Comparison of ENCODE assay signal across 12 cellular contexts in genomic region chr3:72171461-72171860, GRCh38.
DNase-seq lines count a peak whose midpoint lies in the region; ATAC-seq and TF ChIP-seq lines count a peak whose summit lies in the region.
"Had no signal": no experiment of that assay in that cellular context is flagged by ENCODE, and none has a peak within 500 bp of the region (broad histone marks: within the 10 kb centered on the region; RNA-seq: fewer than 3 reads in every experiment).

No MANE protein-coding gene starts in this region.

- no peaks in the 10 kb centered on the region for H3K36me3 Mint-ChIP-seq in MCF 10A (ENCODE audit: insufficient read depth, unreplicated experiment)
- no peaks in the 10 kb centered on the region for H3K36me3 Mint-ChIP-seq in type B pancreatic cell
- no peaks in the 10 kb centered on the region for H3K36me3 Mint-ChIP-seq in natural killer cell
- H3K36me3 Mint-ChIP-seq: stimulated activated memory B cell treated with anti-CD40 and anti-IgM and Interleukin-4, amounts not matched to agents 10 μg/mL and 1 μg/mL and 100 μg/mL, for 72 hours had no signal

- no peaks in the 10 kb centered on the region for H3K79me2 ChIP-seq in mammary epithelial cell (ENCODE audit: insufficient read depth, low read length)

- DNase-seq in MCF 10A (ENCODE audit: unreplicated experiment) (peak; percentile 24), mammary epithelial cell (no peak), globus pallidus (ENCODE audit: low spot score) (peak; percentile 95), omental fat pad (ENCODE audit: low spot score) (no peak), vagina (ENCODE audit: extremely low spot score in 2 of 2) (no peak), type B pancreatic cell (ENCODE audit: extremely low spot score, unreplicated experiment) (no peak), natural killer cell (no peak)
- no peak for DNase-seq in activated T-cell treated with anti-CD3 and anti-CD28 coated beads, Interleukin-2, amount 50 U/mL, for 48 hours
- DNase-seq: KBM-7 had no signal

- TF ChIP-seq CTCF in MCF 10A (IDR thresholded peaks at IDR 0.05; ENCODE audit: unreplicated experiment) (no peak), mammary epithelial cell (conservative IDR thresholded peaks at IDR 0.05 in 1 of 2, IDR thresholded peaks at IDR 0.05 in 1 of 2; ENCODE audit: extremely low read depth in 1 of 2, insufficient read depth in 1 of 2, low read depth in 1 of 2, low read length in 2 of 2) (no peak), omental fat pad (IDR thresholded peaks at IDR 0.05) (no peak), vagina (IDR thresholded peaks at IDR 0.05) (no peak), type B pancreatic cell (conservative IDR thresholded peaks at IDR 0.05) (no peak), natural killer cell (IDR thresholded peaks at IDR 0.05) (no peak)

- in situ Hi-C loops in mammary epithelial cell (cut with MboI; ENCODE audit: low sequenced_read_pairs in 2 of 2), result no loop called here

- H3K27ac Mint-ChIP-seq in MCF 10A (ENCODE audit: low read depth, unreplicated experiment) (peak overlapping the region; percentile 14), type B pancreatic cell (no peak overlapping the region), natural killer cell (no peak overlapping the region)
- H3K27ac Mint-ChIP-seq: stimulated activated memory B cell treated with anti-CD40 and anti-IgM and Interleukin-4, amounts not matched to agents 10 μg/mL and 1 μg/mL and 100 μg/mL, for 72 hours had no signal

- 0% methylated on average over 1 of the region's 6 CpGs for WGBS in mammary epithelial cell (ENCODE audit: low coverage, missing lambda C conversion rate)

- H3K9me3 Mint-ChIP-seq in MCF 10A (ENCODE audit: unreplicated experiment), result no peaks in the 10 kb centered on the region
- peaks cover 12% of the 10 kb centered on the region for H3K9me3 Mint-ChIP-seq in type B pancreatic cell
- no peaks in the 10 kb centered on the region for H3K9me3 Mint-ChIP-seq in natural killer cell

- H3K4me1 ChIP-seq in mammary epithelial cell (ENCODE audit: insufficient read depth, low read length) (no peaks in the 10 kb centered on the region), vagina (peaks cover 50% of the 10 kb centered on the region)
- H3K4me1 ChIP-seq: A549 had no signal

- ATAC-seq in omental fat pad (ENCODE audit: low FRiP score) (peak; percentile 85), natural killer cell (no peak)
- ATAC-seq: A549; GM12878; stimulated activated memory B cell treated with anti-CD40 and anti-IgM and Interleukin-4, amounts not matched to agents 10 μg/mL and 1 μg/mL and 100 μg/mL, for 72 hours had no signal

- POLR2A ChIA-PET in MCF 10A (lab: Yijun Ruan, JAX), result interaction anchor here (0.6 to 1.7 kb wide), 2 partner anchors 9 to 272 kb away, joined by 5 to 9 read pairs; no protein-coding TSS in a partner anchor

- dilution Hi-C loops in mammary epithelial cell (cut with HindIII; ENCODE audit: low sequenced_read_pairs), result no loop called here

- BruUV-seq in MCF 10A (replicated peaks; lab: Mats Ljungman, UMichigan), result no TSS peak
- no TSS peak for BruUV-seq in mammary epithelial cell (replicated peaks; lab: Mats Ljungman, UMichigan)

- H3K27me3 Mint-ChIP-seq in MCF 10A (ENCODE audit: insufficient read depth, unreplicated experiment) (no peaks in the 10 kb centered on the region), type B pancreatic cell (peaks cover 4% of the 10 kb centered on the region), natural killer cell (ENCODE audit: low read depth in 2 of 2) (peaks cover 13 to 30% of the 10 kb centered on the region in 2 donors)

- H4K20me1 ChIP-seq in mammary epithelial cell (ENCODE audit: insufficient read depth, low read length), result no peaks in the 10 kb centered on the region

- no peaks in the 10 kb centered on the region for H3K27me3 ChIP-seq in mammary epithelial cell (ENCODE audit: insufficient read depth, low read length)
- no peaks in the 10 kb centered on the region for H3K27me3 ChIP-seq in vagina

- H3K4me1 Mint-ChIP-seq in MCF 10A (ENCODE audit: insufficient read depth, unreplicated experiment) (peaks cover 10% of the 10 kb centered on the region), type B pancreatic cell (ENCODE audit: unreplicated experiment) (peaks cover 11% of the 10 kb centered on the region), natural killer cell (peaks cover 2 to 3% of the 10 kb centered on the region in 2 donors)

- TF ChIP-seq POLR2A in vagina (IDR thresholded peaks at IDR 0.05), result no peak

- H3K27ac ChIP-seq in mammary epithelial cell (ENCODE audit: insufficient read depth, low read depth, low read length) (no peak overlapping the region), vagina (peak overlapping the region; percentile 64)
- H3K27ac ChIP-seq: A549 had no signal

- H3K9me3 ChIP-seq in mammary epithelial cell (replicated peaks; ENCODE audit: insufficient read depth, low read length) (no peaks in the 10 kb centered on the region), vagina (no peaks in the 10 kb centered on the region)
- H3K9me3 ChIP-seq: A549 had no signal

- H3K36me3 ChIP-seq in mammary epithelial cell (ENCODE audit: insufficient read depth, low read length), result no peaks in the 10 kb centered on the region
- no peaks in the 10 kb centered on the region for H3K36me3 ChIP-seq in vagina

- no peak overlapping the region for H3K4me2 ChIP-seq in mammary epithelial cell (ENCODE audit: insufficient read depth, low read depth, low read length)
- H3K4me2 ChIP-seq: A549 had no signal

- no peak overlapping the region for H2AFZ ChIP-seq in mammary epithelial cell (ENCODE audit: low read depth, low read length)

- H3K4me3 Mint-ChIP-seq in MCF 10A (ENCODE audit: unreplicated experiment) (no peak overlapping the region), type B pancreatic cell (no peak overlapping the region), natural killer cell (no peak overlapping the region)
- H3K4me3 Mint-ChIP-seq: stimulated activated memory B cell treated with anti-CD40 and anti-IgM and Interleukin-4, amounts not matched to agents 10 μg/mL and 1 μg/mL and 100 μg/mL, for 72 hours had no signal

- CTCF ChIA-PET in MCF 10A (lab: Yijun Ruan, JAX) (interaction anchor here (0.6 to 1.7 kb wide), 4 partner anchors 11 to 256 kb away, joined by 3 to 5 read pairs (median 4); no protein-coding TSS in a partner anchor), mammary epithelial cell (lab: Charles Lee; ENCODE audit: low non-redundant PET) (no interaction called here)

- H3K4me3 ChIP-seq in mammary epithelial cell (replicated peaks in 1 of 3; ENCODE audit: insufficient read depth in 1 of 3, low read depth in 2 of 3, low read length in 3 of 3) (no peak overlapping the region), vagina (no peak overlapping the region)
- H3K4me3 ChIP-seq: A549, GM12878 had no signal

- intact Hi-C loops in MCF 10A (cut with micrococcal nuclease) (no loop called here), mammary epithelial cell (cut with micrococcal nuclease) (no loop called here), vagina (cut with DNase I) (no loop called here), natural killer cell (cut with micrococcal nuclease) (no loop called here)

- H3K9ac ChIP-seq in mammary epithelial cell (ENCODE audit: insufficient read depth, low read length), result no peak overlapping the region

Comparison
In these comparisons a context has a peak if more than half of its experiments do, and no peak if none do; other contexts are left out.
1. DNase-seq: peak in MCF 10A (single experiment) and globus pallidus (single experiment); none in mammary epithelial cell (single experiment), omental fat pad (single experiment), vagina (0 of 2), type B pancreatic cell (single experiment), activated T-cell treated with anti-CD3 and anti-CD28 coated beads, Interleukin-2, amount 50 U/mL, for 48 hours (0 of 2) and natural killer cell (single experiment).